Comparison of ENCODE assay signal across 15 cellular contexts in genomic region chr2:144290276-144290675, GRCh38.
DNase-seq lines count a peak whose midpoint lies in the region; TF ChIP-seq lines count a peak whose summit lies in the region.
"Had no signal": no experiment of that assay in that cellular context is flagged by ENCODE, and none has a peak within 500 bp of the region (broad histone marks: within the 10 kb centered on the region; RNA-seq: fewer than 3 reads in every experiment).

No MANE protein-coding gene starts in this region.

- H3K27ac ChIP-seq in endodermal cell (ENCODE audit: low read depth, low read length): no peak overlapping the region
- H3K27ac ChIP-seq in sigmoid colon: no peak overlapping the region

- no peak overlapping the region for H3K4me3 Mint-ChIP-seq in endodermal cell
- H3K4me3 Mint-ChIP-seq: CD4-positive, alpha-beta memory T cell; HFFc6 had no signal

- H3K4me3 ChIP-seq in endodermal cell (ENCODE audit: low read length) (peak overlapping the region; percentile 42), sigmoid colon (no peak overlapping the region)
- H3K4me3 ChIP-seq: HAP-1 had no signal

- H3K36me3 Mint-ChIP-seq in endodermal cell (ENCODE audit: low read depth): peaks cover 6% of the 10 kb centered on the region

- TF ChIP-seq CTCF in endodermal cell (conservative IDR thresholded peaks at IDR 0.05) (no peak), sigmoid colon (IDR thresholded peaks at IDR 0.05) (no peak)

- no peak for TF ChIP-seq EP300 in sigmoid colon (IDR thresholded peaks at IDR 0.05)

- peaks cover 4% of the 10 kb centered on the region for H3K4me1 ChIP-seq in endodermal cell (ENCODE audit: control insufficient read depth, insufficient read depth, low read length)
- H3K4me1 ChIP-seq in sigmoid colon: no peaks in the 10 kb centered on the region

- 87 to 100% methylated on average over 1 of the region's 1 CpG for WGBS in endodermal cell (ENCODE audit: insufficient coverage in 1 of 2, insufficient read length in 1 of 2), 2 experiments
- 93 to 96% methylated on average over 1 of the region's 1 CpG for WGBS in sigmoid colon, 2 donors

- DNase-seq in NCI-H82 (lab: John Stamatoyannopoulos, UW): peak; percentile 81
- DNase-seq in SK-N-DZ (ENCODE audit: low spot score): peak; percentile 29
- no peak for DNase-seq in endodermal cell
- DNase-seq in DMS79 treated with DMSO at 0.1 percent for 48 hours (lab: John Stamatoyannopoulos, UW): no peak
- no peak for DNase-seq in germinal center (ENCODE audit: low spot score)
- DNase-seq in sigmoid colon: no peak
- DNase-seq: C1 segment of cervical spinal cord; Calu3; CD4-positive, alpha-beta memory T cell; COR-L47; DMS53; DND-41; GOT3; HFFc6 had no signal

- H3K9me3 ChIP-seq in endodermal cell (ENCODE audit: control insufficient read depth, low read length) (peaks cover 17% of the 10 kb centered on the region), sigmoid colon (peaks cover 0 to 2% (median 0%) of the 10 kb centered on the region in 4 donors)

- H3K9me3 Mint-ChIP-seq in endodermal cell: peaks cover 14% of the 10 kb centered on the region
- H3K9me3 Mint-ChIP-seq: HFFc6 had no signal

- H3K36me3 ChIP-seq in endodermal cell (ENCODE audit: control insufficient read depth, insufficient read depth, low read length) (no peaks in the 10 kb centered on the region), sigmoid colon (no peaks in the 10 kb centered on the region)
- H3K36me3 ChIP-seq: HAP-1 had no signal

- H3K27ac Mint-ChIP-seq in endodermal cell: no peak overlapping the region
- H3K27ac Mint-ChIP-seq: CD4-positive, alpha-beta memory T cell; HFFc6 had no signal

- intact Hi-C loops in sigmoid colon (cut with DNase I): no loop called here

- TF ChIP-seq POLR2A in sigmoid colon (IDR thresholded peaks at IDR 0.05): no peak

- H3K27me3 ChIP-seq in endodermal cell (ENCODE audit: control insufficient read depth, insufficient read depth, low read length, poor library complexity, severe bottlenecking) (no peaks in the 10 kb centered on the region), sigmoid colon (no peaks in the 10 kb centered on the region)

- no peaks in the 10 kb centered on the region for H3K27me3 Mint-ChIP-seq in endodermal cell (ENCODE audit: insufficient read depth)
- H3K27me3 Mint-ChIP-seq: CD4-positive, alpha-beta memory T cell had no signal

- H3K4me1 Mint-ChIP-seq in endodermal cell: peaks cover 14% of the 10 kb centered on the region

- no peak overlapping the region for H3K9ac ChIP-seq in endodermal cell (ENCODE audit: extremely low read depth, low read length, poor library complexity, severe bottlenecking)

Comparison
In these comparisons a context has a peak if more than half of its experiments do, and no peak if none do; other contexts are left out.
1. DNase-seq: peak in NCI-H82 (single experiment) and SK-N-DZ (single experiment); none in endodermal cell (single experiment), DMS79 treated with DMSO at 0.1 percent for 48 hours (single experiment), germinal center (single experiment) and sigmoid colon (single experiment).